Comparison of ENCODE assay signal across 9 cellular contexts in genomic region chr4:54941994-54942552, GRCh38.
DNase-seq lines count a peak whose midpoint lies in the region; ATAC-seq and TF ChIP-seq lines count a peak whose summit lies in the region.
"Had no signal": no experiment of that assay in that cellular context is flagged by ENCODE, and none has a peak within 500 bp of the region (broad histone marks: within the 10 kb centered on the region; RNA-seq: fewer than 3 reads in every experiment).

No MANE protein-coding gene starts in this region.

- H3K4me3 ChIP-seq in esophagus squamous epithelium, result no peak overlapping the region

- no peaks in the 10 kb centered on the region for H3K36me3 Mint-ChIP-seq in endothelial cell (ENCODE audit: low read depth, unreplicated experiment)

- no peaks in the 10 kb centered on the region for H3K9me3 ChIP-seq in esophagus squamous epithelium

- peaks cover 75% of the 10 kb centered on the region for H3K4me1 Mint-ChIP-seq in endothelial cell (ENCODE audit: unreplicated experiment)

- peak overlapping the region; percentile 98 for H3K27ac Mint-ChIP-seq in endothelial cell (ENCODE audit: unreplicated experiment)

- DNase-seq in NOMO-1 treated with DMSO at 0.1 percent for 48 hours (lab: John Stamatoyannopoulos, UW; ENCODE audit: unreplicated experiment) (peak; percentile 39), endothelial cell (ENCODE audit: low spot score) (peak; percentile 64), D341Med (ENCODE audit: low spot score) (no peak), NCI-H526 treated with DMSO at 0.1 percent for 48 hours (lab: John Stamatoyannopoulos, UW) (no peak), esophagus squamous epithelium (lab: John Stamatoyannopoulos, UW) (no peak)
- DNase-seq in activated CD8-positive, alpha-beta memory T cell treated with anti-CD3 and anti-CD28 coated beads, Interleukin-2, amount 50 U/mL, for 48 hours, result no peak

- no peak for TF ChIP-seq POLR2A in esophagus squamous epithelium (IDR thresholded peaks at IDR 0.05)

- intact Hi-C loops in esophagus squamous epithelium (cut with DNase I), result no loop called here

- H3K36me3 ChIP-seq in esophagus squamous epithelium, result no peaks in the 10 kb centered on the region

- no peak overlapping the region for H3K27ac ChIP-seq in esophagus squamous epithelium

- H3K9me3 Mint-ChIP-seq in endothelial cell (ENCODE audit: unreplicated experiment), result no peaks in the 10 kb centered on the region
- H3K9me3 Mint-ChIP-seq: nephron had no signal

- TF ChIP-seq CTCF in endothelial cell (IDR thresholded peaks at IDR 0.05; ENCODE audit: unreplicated experiment), result no peak
- TF ChIP-seq CTCF in esophagus squamous epithelium (IDR thresholded peaks at IDR 0.05), result no peak

- peaks cover 4% of the 10 kb centered on the region for H3K27me3 Mint-ChIP-seq in endothelial cell (ENCODE audit: unreplicated experiment)

- peak; percentile 49 for ATAC-seq in GM18858 (IDR thresholded peaks at IDR 0.05; ENCODE audit: unreplicated experiment)
- ATAC-seq in HG02759 (IDR thresholded peaks at IDR 0.05; ENCODE audit: unreplicated experiment), result peak; percentile 67

- no peak overlapping the region for H3K4me3 Mint-ChIP-seq in endothelial cell (ENCODE audit: unreplicated experiment)
- H3K4me3 Mint-ChIP-seq: nephron had no signal

- H3K27me3 ChIP-seq in esophagus squamous epithelium, result peaks cover 0 to 14% (median 0%) of the 10 kb centered on the region in 4 donors

- H3K4me1 ChIP-seq in esophagus squamous epithelium, result peaks cover 0 to 9% (median 0%) of the 10 kb centered on the region in 3 donors

- WGBS in esophagus squamous epithelium, 2 donors, result 50 to 53% methylated on average over 9 to 10 of the region's 10 CpGs

Comparison
In these comparisons a context has a peak if more than half of its experiments do, and no peak if none do; other contexts are left out.
1. DNase-seq: peak in NOMO-1 treated with DMSO at 0.1 percent for 48 hours (single experiment) and endothelial cell (single experiment); none in D341Med (single experiment), NCI-H526 treated with DMSO at 0.1 percent for 48 hours (single experiment), activated CD8-positive, alpha-beta memory T cell treated with anti-CD3 and anti-CD28 coated beads, Interleukin-2, amount 50 U/mL, for 48 hours (single experiment) and esophagus squamous epithelium (single experiment).